Comparison of ENCODE assay signal across 27 cellular contexts in the genomic region with DNA sequence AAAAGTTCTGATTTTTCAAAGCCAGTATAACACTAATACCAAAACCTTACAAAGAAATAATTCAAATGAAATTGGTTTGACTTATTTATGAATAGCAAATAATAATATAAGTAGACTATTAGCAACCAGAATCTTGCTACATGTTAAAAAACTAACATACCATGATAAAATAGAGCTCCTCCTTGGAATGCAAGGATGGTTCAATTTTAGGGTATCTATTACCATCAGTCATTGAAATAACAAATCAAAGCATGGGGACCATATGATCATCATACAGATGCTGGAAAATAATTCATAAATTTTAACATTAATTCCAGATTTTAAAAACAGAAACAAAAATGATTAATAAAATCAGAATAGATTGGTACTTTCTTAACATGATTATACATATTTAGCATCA.
"Had no signal": no experiment of that assay in that cellular context is flagged by ENCODE, and none has a peak within 500 bp of the region (broad histone marks: within the 10 kb centered on the region; RNA-seq: fewer than 3 reads in every experiment).

No MANE protein-coding gene starts in this region.

- H3K4me1 Mint-ChIP-seq: immature natural killer cell, naive B cell had no signal

- H3K36me3 Mint-ChIP-seq: immature natural killer cell, mesothelial cell of epicardium had no signal

- H3K27ac ChIP-seq: coronary artery, dorsolateral prefrontal cortex, epithelial cell of prostate, esophagus squamous epithelium, gastrocnemius medialis, heart right ventricle, left lung, lower lobe of right lung had no signal

- H3K36me3 ChIP-seq: esophagus squamous epithelium, gastrocnemius medialis, heart right ventricle, left lung, lower lobe of right lung had no signal

- H3K4me3 ChIP-seq: coronary artery, dorsolateral prefrontal cortex, esophagus squamous epithelium, gastrocnemius medialis, heart right ventricle, left lung, lower lobe of right lung, mucosa of descending colon had no signal

- ATAC-seq: esophagus mucosa, gastrocnemius medialis, heart right ventricle, left lung, left ventricle myocardium superior, lower lobe of right lung, mucosa of descending colon had no signal

- H3K4me1 ChIP-seq: gastrocnemius medialis, heart right ventricle, left lung, lower lobe of right lung had no signal

- H3K4me3 Mint-ChIP-seq: immature natural killer cell, mesothelial cell of epicardium, naive B cell had no signal

- H3K27ac Mint-ChIP-seq: immature natural killer cell, mesothelial cell of epicardium, naive B cell had no signal

- DNase-seq: dermis blood vessel endothelial cell; dorsolateral prefrontal cortex; effector CD4-positive, alpha-beta T cell; effector memory CD4-positive, alpha-beta T cell; erythroblast; esophagus squamous epithelium; foreskin fibroblast; foreskin melanocyte; gastrocnemius medialis; glutamatergic neuron; head of caudate nucleus; heart right ventricle; hypothalamus; immature natural killer cell; islet precursor cell; kidney; kidney glomerular epithelial cell; left lung; left ventricle myocardium superior; lower lobe of right lung; mesenchymal stem cell; mucosa of descending colon; naive B cell had no signal

- H3K9me3 ChIP-seq: gastrocnemius medialis had no signal
